ENCODE assay signal across 1 cellular context in the genomic region with DNA sequence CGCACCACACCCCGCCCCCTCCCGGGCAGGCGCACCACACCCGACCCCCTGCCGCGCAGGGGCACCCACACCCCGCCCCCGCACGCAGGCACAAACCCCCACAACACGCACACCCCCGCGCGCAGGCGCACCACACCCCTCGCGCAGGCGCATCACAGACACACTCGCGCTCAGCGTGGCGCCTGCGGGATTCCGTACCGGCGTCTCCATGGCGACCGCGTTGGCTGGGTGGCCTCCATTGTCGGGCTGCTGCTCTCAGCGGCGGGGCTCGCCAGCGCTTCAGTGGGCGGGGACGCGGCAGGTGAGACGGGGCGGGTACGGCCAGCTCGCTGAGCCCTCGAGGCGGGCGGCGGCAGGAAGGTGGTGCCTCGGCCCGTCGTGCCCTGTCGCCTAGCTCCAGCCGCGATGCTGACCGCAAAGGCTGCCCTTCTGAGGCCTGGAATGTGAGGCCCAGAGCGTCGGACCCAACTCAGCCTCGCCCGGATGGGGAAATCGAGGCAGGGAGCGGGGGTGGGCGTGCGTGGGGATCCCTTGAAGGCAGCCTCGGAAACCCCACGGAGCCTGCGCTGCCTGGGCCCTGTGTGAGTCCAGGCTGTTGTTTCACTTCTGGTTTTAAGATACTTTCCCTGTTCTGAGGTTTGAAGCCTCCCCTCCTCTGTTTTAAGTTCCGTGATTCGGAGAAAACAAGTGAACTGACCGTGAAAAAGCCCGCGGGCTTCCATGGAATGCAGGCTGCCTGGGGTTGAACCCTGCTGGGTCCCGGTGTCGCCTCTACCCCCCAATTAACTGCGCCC.
TF ChIP-seq lines count a peak whose summit lies in the region.

Gene LRRC27, plus strand, starts transcription at position 238 of the 794 bp plus-strand sequence. CDS start 1,332 bp downstream, outside the sequence.

TF ChIP-seq in HEK293, 187 proteins besides CTCF, POLR2A, EP300 and RAD21 (continued from another document and continues in another):
- TF ChIP-seq PATZ1 (tag by site-specific recombination; IDR thresholded peaks at IDR 0.05): peak; percentile 99
- TF ChIP-seq ZNF423 (tag by site-specific recombination; IDR thresholded peaks at IDR 0.05): peak; percentile 63; the same call in 1 of the 2 replicates
- no peak for TF ChIP-seq ZNF112 (tag by site-specific recombination; IDR thresholded peaks at IDR 0.05)
- TF ChIP-seq ZBTB26 (tag by site-specific recombination; optimal IDR thresholded peaks at IDR 0.05): peak; percentile 89
- TF ChIP-seq ZFHX2 (tag by site-specific recombination; conservative IDR thresholded peaks at IDR 0.05): peak; percentile 98
- TF ChIP-seq, protein P1, sequence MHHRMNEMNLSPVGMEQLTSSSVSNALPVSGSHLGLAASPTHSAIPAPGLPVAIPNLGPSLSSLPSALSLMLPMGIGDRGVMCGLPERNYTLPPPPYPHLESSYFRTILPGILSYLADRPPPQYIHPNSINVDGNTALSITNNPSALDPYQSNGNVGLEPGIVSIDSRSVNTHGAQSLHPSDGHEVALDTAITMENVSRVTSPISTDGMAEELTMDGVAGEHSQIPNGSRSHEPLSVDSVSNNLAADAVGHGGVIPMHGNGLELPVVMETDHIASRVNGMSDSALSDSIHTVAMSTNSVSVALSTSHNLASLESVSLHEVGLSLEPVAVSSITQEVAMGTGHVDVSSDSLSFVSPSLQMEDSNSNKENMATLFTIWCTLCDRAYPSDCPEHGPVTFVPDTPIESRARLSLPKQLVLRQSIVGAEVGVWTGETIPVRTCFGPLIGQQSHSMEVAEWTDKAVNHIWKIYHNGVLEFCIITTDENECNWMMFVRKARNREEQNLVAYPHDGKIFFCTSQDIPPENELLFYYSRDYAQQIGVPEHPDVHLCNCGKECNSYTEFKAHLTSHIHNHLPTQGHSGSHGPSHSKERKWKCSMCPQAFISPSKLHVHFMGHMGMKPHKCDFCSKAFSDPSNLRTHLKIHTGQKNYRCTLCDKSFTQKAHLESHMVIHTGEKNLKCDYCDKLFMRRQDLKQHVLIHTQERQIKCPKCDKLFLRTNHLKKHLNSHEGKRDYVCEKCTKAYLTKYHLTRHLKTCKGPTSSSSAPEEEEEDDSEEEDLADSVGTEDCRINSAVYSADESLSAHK (tag by site-specific recombination; IDR thresholded peaks at IDR 0.05): no peak; the same call in 1 of the 2 replicates
- TF ChIP-seq SP2 (tag by site-specific recombination; IDR thresholded peaks at IDR 0.05): peak; percentile 90
- TF ChIP-seq, protein P2, sequence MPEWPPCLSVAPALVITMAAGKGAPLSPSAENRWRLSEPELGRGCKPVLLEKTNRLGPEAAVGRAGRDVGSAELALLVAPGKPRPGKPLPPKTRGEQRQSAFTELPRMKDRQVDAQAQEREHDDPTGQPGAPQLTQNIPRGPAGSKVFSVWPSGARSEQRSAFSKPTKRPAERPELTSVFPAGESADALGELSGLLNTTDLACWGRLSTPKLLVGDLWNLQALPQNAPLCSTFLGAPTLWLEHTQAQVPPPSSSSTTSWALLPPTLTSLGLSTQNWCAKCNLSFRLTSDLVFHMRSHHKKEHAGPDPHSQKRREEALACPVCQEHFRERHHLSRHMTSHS (tag by site-specific recombination; IDR thresholded peaks at IDR 0.05): no peak
- no peak for TF ChIP-seq ZNF830 (tag by site-specific recombination; IDR thresholded peaks at IDR 0.05; ENCODE audit: low read depth)
- 0 out of 2 replicates have a peak, but pooled peaks have one; percentile 12 for TF ChIP-seq ZNF596 (tag by site-specific recombination; IDR thresholded peaks at IDR 0.05)
- no peak for TF ChIP-seq ATF2 (tag by site-specific recombination; IDR thresholded peaks at IDR 0.05; ENCODE audit: low read depth)
- TF ChIP-seq SCRT2 (tag by site-specific recombination; IDR thresholded peaks at IDR 0.05): no peak
- TF ChIP-seq SP7 (tag by site-specific recombination; IDR thresholded peaks at IDR 0.05): peak; percentile 62
- no peak for TF ChIP-seq ZNF274 (IDR thresholded peaks at IDR 0.05; ENCODE audit: low read length)
- TF ChIP-seq ZNF274 (tag by site-specific recombination; IDR thresholded peaks at IDR 0.05; ENCODE audit: borderline replicate concordance): no peak
- no peak for TF ChIP-seq HOXA7 (CRISPR knock-in tag; IDR thresholded peaks at IDR 0.05; ENCODE audit: borderline replicate concordance)
- no peak for TF ChIP-seq ZFP41 (tag by site-specific recombination; IDR thresholded peaks at IDR 0.05; ENCODE audit: borderline replicate concordance)
- TF ChIP-seq, protein P3, sequence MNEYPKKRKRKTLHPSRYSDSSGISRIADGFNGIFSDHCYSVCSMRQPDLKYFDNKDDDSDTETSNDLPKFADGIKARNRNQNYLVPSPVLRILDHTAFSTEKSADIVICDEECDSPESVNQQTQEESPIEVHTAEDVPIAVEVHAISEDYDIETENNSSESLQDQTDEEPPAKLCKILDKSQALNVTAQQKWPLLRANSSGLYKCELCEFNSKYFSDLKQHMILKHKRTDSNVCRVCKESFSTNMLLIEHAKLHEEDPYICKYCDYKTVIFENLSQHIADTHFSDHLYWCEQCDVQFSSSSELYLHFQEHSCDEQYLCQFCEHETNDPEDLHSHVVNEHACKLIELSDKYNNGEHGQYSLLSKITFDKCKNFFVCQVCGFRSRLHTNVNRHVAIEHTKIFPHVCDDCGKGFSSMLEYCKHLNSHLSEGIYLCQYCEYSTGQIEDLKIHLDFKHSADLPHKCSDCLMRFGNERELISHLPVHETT (tag by site-specific recombination; IDR thresholded peaks at IDR 0.05): no peak
- TF ChIP-seq TCF7L2 (IDR thresholded peaks at IDR 0.05; ENCODE audit: borderline replicate concordance, low read depth, low read length): no peak
- TF ChIP-seq ZNF658 (tag by site-specific recombination; IDR thresholded peaks at IDR 0.05): no peak
- TF ChIP-seq, protein P4, sequence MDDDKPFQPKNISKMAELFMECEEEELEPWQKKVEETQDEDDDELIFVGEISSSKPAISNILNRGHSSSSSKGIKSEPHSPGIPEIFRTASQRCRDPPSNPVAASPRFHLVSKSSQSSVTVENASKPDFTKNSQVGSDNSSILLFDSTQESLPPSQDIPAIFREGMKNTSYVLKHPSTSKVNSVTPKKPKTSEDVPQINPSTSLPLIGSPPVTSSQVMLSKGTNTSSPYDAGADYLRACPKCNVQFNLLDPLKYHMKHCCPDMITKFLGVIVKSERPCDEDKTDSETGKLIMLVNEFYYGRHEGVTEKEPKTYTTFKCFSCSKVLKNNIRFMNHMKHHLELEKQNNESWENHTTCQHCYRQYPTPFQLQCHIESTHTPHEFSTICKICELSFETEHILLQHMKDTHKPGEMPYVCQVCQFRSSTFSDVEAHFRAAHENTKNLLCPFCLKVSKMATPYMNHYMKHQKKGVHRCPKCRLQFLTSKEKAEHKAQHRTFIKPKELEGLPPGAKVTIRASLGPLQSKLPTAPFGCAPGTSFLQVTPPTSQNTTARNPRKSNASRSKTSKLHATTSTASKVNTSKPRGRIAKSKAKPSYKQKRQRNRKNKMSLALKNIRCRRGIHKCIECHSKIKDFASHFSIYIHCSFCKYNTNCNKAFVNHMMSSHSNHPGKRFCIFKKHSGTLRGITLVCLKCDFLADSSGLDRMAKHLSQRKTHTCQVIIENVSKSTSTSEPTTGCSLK (tag by site-specific recombination; IDR thresholded peaks at IDR 0.05): no peak
- no peak for TF ChIP-seq ZNF140 (tag by site-specific recombination; IDR thresholded peaks at IDR 0.05)
- TF ChIP-seq ZNF704 (tag by site-specific recombination; IDR thresholded peaks at IDR 0.05): 0 out of 2 replicates have a peak, but pooled peaks have one; percentile 38
- TF ChIP-seq ZFP69B (tag by site-specific recombination; IDR thresholded peaks at IDR 0.05): 0 out of 2 replicates have a peak, but pooled peaks have one; percentile 20
- no peak for TF ChIP-seq ZNF121 (tag by site-specific recombination; IDR thresholded peaks at IDR 0.05)
- TF ChIP-seq ZSCAN18 (tag by site-specific recombination; IDR thresholded peaks at IDR 0.05): no peak
- TF ChIP-seq ZNF350 (tag by site-specific recombination; IDR thresholded peaks at IDR 0.05): no peak
- TF ChIP-seq ZNF433 (tag by site-specific recombination; IDR thresholded peaks at IDR 0.05; ENCODE audit: low read depth): no peak
- TF ChIP-seq, protein P5, sequence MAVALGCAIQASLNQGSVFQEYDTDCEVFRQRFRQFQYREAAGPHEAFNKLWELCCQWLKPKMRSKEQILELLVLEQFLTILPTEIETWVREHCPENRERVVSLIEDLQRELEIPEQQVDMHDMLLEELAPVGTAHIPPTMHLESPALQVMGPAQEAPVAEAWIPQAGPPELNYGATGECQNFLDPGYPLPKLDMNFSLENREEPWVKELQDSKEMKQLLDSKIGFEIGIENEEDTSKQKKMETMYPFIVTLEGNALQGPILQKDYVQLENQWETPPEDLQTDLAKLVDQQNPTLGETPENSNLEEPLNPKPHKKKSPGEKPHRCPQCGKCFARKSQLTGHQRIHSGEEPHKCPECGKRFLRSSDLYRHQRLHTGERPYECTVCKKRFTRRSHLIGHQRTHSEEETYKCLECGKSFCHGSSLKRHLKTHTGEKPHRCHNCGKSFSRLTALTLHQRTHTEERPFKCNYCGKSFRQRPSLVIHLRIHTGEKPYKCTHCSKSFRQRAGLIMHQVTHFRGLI (tag by site-specific recombination; IDR thresholded peaks at IDR 0.05): peak; percentile 73
- TF ChIP-seq KLF7 (tag by site-specific recombination; IDR thresholded peaks at IDR 0.05; ENCODE audit: borderline replicate concordance): peak; percentile 54; the same call in 1 of the 2 replicates
- peak; percentile 94 for TF ChIP-seq KLF1 (tag by site-specific recombination; IDR thresholded peaks at IDR 0.05)
- no peak for TF ChIP-seq BCL11B (tag by site-specific recombination; IDR thresholded peaks at IDR 0.05; ENCODE audit: low read depth)
- TF ChIP-seq ZNF843 (tag by site-specific recombination; IDR thresholded peaks at IDR 0.05): peak; percentile 60; the same call in 1 of the 2 replicates
- TF ChIP-seq KLF9 (tag by site-specific recombination; IDR thresholded peaks at IDR 0.05; ENCODE audit: low read depth): peak; percentile 95
- TF ChIP-seq SETDB1 (IDR thresholded peaks at IDR 0.05; ENCODE audit: insufficient read length, low read length): no peak
- TF ChIP-seq SP3 (tag by site-specific recombination; IDR thresholded peaks at IDR 0.05): peak; percentile 92
- peak; percentile 69; the same call in 1 of the 2 replicates for TF ChIP-seq YY1 (tag by site-specific recombination; IDR thresholded peaks at IDR 0.05)
- TF ChIP-seq KLF10 (tag by site-specific recombination; IDR thresholded peaks at IDR 0.05): peak; percentile 98
- peak; percentile 5; the same call in 1 of the 2 replicates for TF ChIP-seq PBX3 (CRISPR knock-in tag; IDR thresholded peaks at IDR 0.05)
- TF ChIP-seq ZNF561 (tag by site-specific recombination; IDR thresholded peaks at IDR 0.05; ENCODE audit: borderline replicate concordance): peak; percentile 37; the same call in 1 of the 2 replicates
